ENCODE assay signal across 11 cellular contexts in genomic region chr18:11309172-11309571, GRCh38.
DNase-seq lines count a peak whose midpoint lies in the region; ATAC-seq and TF ChIP-seq lines count a peak whose summit lies in the region.
"Had no signal": no experiment of that assay in that cellular context is flagged by ENCODE, and none has a peak within 500 bp of the region (broad histone marks: within the 10 kb centered on the region; RNA-seq: fewer than 3 reads in every experiment).

No MANE protein-coding gene starts in this region.

- no peaks in the 10 kb centered on the region for H3K9me2 ChIP-seq in GM23248 (ENCODE audit: insufficient read depth)

- H3K27ac ChIP-seq in GM23248 (no peak overlapping the region), OCI-LY3 (ENCODE audit: low read length) (no peak overlapping the region), foreskin keratinocyte (no peak overlapping the region)

- H3K4me3 ChIP-seq in BJ (ENCODE audit: low read depth, low read length) (no peak overlapping the region), GM23248 (no peak overlapping the region), OCI-LY3 (ENCODE audit: low read length) (no peak overlapping the region), fibroblast of the aortic adventitia (ENCODE audit: low read depth, low read length) (no peak overlapping the region)
- H3K4me3 ChIP-seq: body of pancreas had no signal

- in situ Hi-C loops in GM23248 (cut with MboI): no loop called here

- POLR2A ChIA-PET in BJ (lab: Charles Lee): no interaction called here

- no peaks in the 10 kb centered on the region for H3K36me3 ChIP-seq in BJ (ENCODE audit: control insufficient read depth, insufficient read depth, low read length)
- no peaks in the 10 kb centered on the region for H3K36me3 ChIP-seq in GM23248 (ENCODE audit: low read depth)
- H3K36me3 ChIP-seq in OCI-LY3 (replicated peaks; ENCODE audit: low read depth, low read length): no peaks in the 10 kb centered on the region

- no peaks in the 10 kb centered on the region; the same call in 1 of the 2 replicates for H3F3A ChIP-seq in GM23248 (ENCODE audit: insufficient read depth)

- H4K20me1 ChIP-seq in GM23248 (ENCODE audit: insufficient read depth): no peaks in the 10 kb centered on the region
- H4K20me1 ChIP-seq in OCI-LY3 (ENCODE audit: insufficient read depth, low read length): no peaks in the 10 kb centered on the region

- CTCF ChIA-PET in BJ (lab: Yijun Ruan, JAX): interaction anchor here (1.0 to 1.2 kb wide), 3 partner anchors 8 to 244 kb away, joined by 3 to 9 read pairs (median 4); no protein-coding TSS in a partner anchor

- H3K4me1 ChIP-seq in GM23248 (ENCODE audit: insufficient read depth): no peaks in the 10 kb centered on the region
- no peaks in the 10 kb centered on the region for H3K4me1 ChIP-seq in OCI-LY3 (ENCODE audit: low read length)
- no peaks in the 10 kb centered on the region for H3K4me1 ChIP-seq in foreskin keratinocyte

- ATAC-seq in foreskin keratinocyte: no peak
- no peak for ATAC-seq in GM21576 (IDR thresholded peaks at IDR 0.05; ENCODE audit: unreplicated experiment)

- H3K4me2 ChIP-seq in GM23248 (ENCODE audit: unreplicated experiment) (no peak overlapping the region), OCI-LY3 (ENCODE audit: low read length) (no peak overlapping the region)

- DNase-seq in BJ (ENCODE audit: low read depth) (no peak), GM23248 (peak; percentile 26), fibroblast of the aortic adventitia (ENCODE audit: low read depth) (peak; percentile 27), DMS153 treated with DMSO at 0.1 percent for 48 hours (lab: John Stamatoyannopoulos, UW; ENCODE audit: unreplicated experiment) (no peak), NCI-H2171 (lab: John Stamatoyannopoulos, UW) (no peak), foreskin keratinocyte (no peak)
- DNase-seq: body of pancreas; NCI-H1694 treated with DMSO at 0.1 percent for 48 hours; stimulated activated naive CD8-positive, alpha-beta T cell treated with anti-CD3 and anti-CD28 coated beads, Interleukin-15, Interleukin-2, amounts not matched to agents 100 U/mL and 50 U/mL, for 24 hours had no signal

- WGBS in GM23248 (ENCODE audit: low coverage in 1 of 2, low lambda C conversion rate in 2 of 2, missing lambda C conversion rate in 2 of 2), 2 experiments: 96 to 100% methylated on average over 3 of the region's 3 CpGs

- H3K9ac ChIP-seq in GM23248 (no peak overlapping the region), OCI-LY3 (ENCODE audit: low read length) (no peak overlapping the region)

- peak; percentile 31; the same call in 1 of the 2 replicates for TF ChIP-seq CTCF in BJ (IDR thresholded peaks at IDR 0.05; ENCODE audit: insufficient read depth, low read depth, low read length)
- peak; percentile 38 for TF ChIP-seq CTCF in OCI-LY3 (IDR thresholded peaks at IDR 0.05; ENCODE audit: low read depth, low read length)
- peak; percentile 18 for TF ChIP-seq CTCF in fibroblast of the aortic adventitia (IDR thresholded peaks at IDR 0.05; ENCODE audit: insufficient read depth, low read length)
- no peak for TF ChIP-seq CTCF in foreskin keratinocyte (conservative IDR thresholded peaks at IDR 0.05)

- no peak overlapping the region for H2AFZ ChIP-seq in GM23248
- 0 out of 2 replicates have a peak overlapping the region, but pooled peaks have one; percentile 54 for H2AFZ ChIP-seq in OCI-LY3 (ENCODE audit: low read depth, low read length)

- H3K9me3 ChIP-seq in GM23248 (ENCODE audit: low read depth) (no peaks in the 10 kb centered on the region), OCI-LY3 (ENCODE audit: insufficient read depth, low read length) (no peaks in the 10 kb centered on the region)
- H3K9me3 ChIP-seq: body of pancreas had no signal

- no peaks in the 10 kb centered on the region for H3K27me3 ChIP-seq in BJ (ENCODE audit: control insufficient read depth, insufficient read depth, low read length)
- no peaks in the 10 kb centered on the region for H3K27me3 ChIP-seq in GM23248 (replicated peaks; ENCODE audit: insufficient read depth)
- H3K27me3 ChIP-seq in OCI-LY3 (ENCODE audit: low read depth, low read length): no peaks in the 10 kb centered on the region
- H3K27me3 ChIP-seq in foreskin keratinocyte: no peaks in the 10 kb centered on the region
- H3K27me3 ChIP-seq: body of pancreas had no signal

- H3K79me2 ChIP-seq in GM23248 (ENCODE audit: insufficient read depth): no peaks in the 10 kb centered on the region
- no peaks in the 10 kb centered on the region for H3K79me2 ChIP-seq in OCI-LY3 (ENCODE audit: low read length)

Comparison
In these comparisons a context has a peak if more than half of its experiments do, and no peak if none do; other contexts are left out.
1. DNase-seq: peak in GM23248 (single experiment) and fibroblast of the aortic adventitia (single experiment); none in BJ (single experiment), DMS153 treated with DMSO at 0.1 percent for 48 hours (single experiment), NCI-H2171 (single experiment) and foreskin keratinocyte (0 of 2).